9 cellular contexts compared by ENCODE assay signal in the genomic region with DNA sequence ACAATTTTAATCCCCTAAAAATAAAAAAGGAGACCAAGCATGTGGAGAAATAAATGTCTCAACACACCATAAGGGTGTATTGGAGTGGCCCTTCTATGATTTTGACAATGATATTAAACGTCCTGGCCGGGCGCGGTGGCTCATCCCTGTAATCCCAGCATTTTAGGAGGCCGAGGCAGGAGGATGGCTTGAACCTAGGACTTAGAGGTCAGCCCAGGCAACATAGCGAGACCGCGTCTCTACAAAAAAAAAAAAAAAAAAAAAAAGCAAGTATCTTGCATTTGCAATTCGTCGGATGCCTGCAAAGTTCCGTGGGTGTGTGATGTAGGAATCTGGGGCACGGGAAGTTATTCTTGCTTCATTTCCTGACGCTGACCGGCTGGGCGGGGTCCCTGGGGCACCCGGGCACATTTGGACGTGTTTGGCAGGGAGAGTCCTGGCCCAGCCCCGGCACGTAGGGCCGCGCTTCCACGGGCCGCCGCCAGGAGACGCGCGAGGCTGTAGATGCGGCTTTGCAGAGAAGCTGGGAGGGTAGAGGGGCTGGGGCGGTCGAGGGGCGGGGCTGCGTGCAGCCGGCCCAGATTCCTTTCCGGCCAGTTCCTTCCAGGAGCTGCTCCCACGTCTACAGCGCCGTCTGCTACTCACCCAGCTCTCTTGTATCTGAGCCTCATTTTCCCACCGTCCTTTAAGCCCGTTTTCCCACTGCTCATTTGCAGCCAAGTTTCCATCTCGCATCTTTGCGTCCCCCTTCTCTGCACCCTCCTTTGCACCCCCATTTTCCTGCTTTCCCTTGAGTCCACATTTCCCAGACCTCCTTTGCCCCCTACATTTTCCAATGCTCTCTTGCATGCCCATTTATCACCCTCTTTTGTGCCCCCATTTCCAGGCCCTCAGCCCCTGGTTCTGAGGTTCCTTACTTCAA. TPM values are rescaled to one million over a fixed set of nuclear protein-coding genes. Genes with fewer than 3 reads are reported as not detected.
DNase-seq lines count a peak whose midpoint lies in the region; ATAC-seq and TF ChIP-seq lines count a peak whose summit lies in the region.
"Had no signal": no experiment of that assay in that cellular context is flagged by ENCODE, and none has a peak within 500 bp of the region (broad histone marks: within the 10 kb centered on the region; RNA-seq: fewer than 3 reads in every experiment).

No MANE protein-coding gene starts in this region.

- H4K20me1 ChIP-seq in mammary epithelial cell (ENCODE audit: insufficient read depth, low read length): no peaks in the 10 kb centered on the region

- in situ Hi-C loops in mammary epithelial cell (cut with MboI; ENCODE audit: low sequenced_read_pairs in 2 of 2): loop anchor here in 1 of 2 donors (25.0 kb wide), 1 partner anchor 194 kb away; a partner anchor contains a TSS

- no TSS peak for BruUV-seq in mammary epithelial cell (replicated peaks; lab: Mats Ljungman, UMichigan)

- no peak for ATAC-seq in GM21515 (IDR thresholded peaks at IDR 0.05; ENCODE audit: unreplicated experiment)

- TF ChIP-seq CTCF in HFFc6 (IDR thresholded peaks at IDR 0.05): peak; percentile 98
- peak; percentile 94 for TF ChIP-seq CTCF in WERI-Rb-1 (IDR thresholded peaks at IDR 0.05; ENCODE audit: low read depth, low read length)
- peak; percentile 88 to 99 for TF ChIP-seq CTCF in mammary epithelial cell (conservative IDR thresholded peaks at IDR 0.05 in 1 of 2, IDR thresholded peaks at IDR 0.05 in 1 of 2; ENCODE audit: extremely low read depth in 1 of 2, insufficient read depth in 1 of 2, low read depth in 1 of 2, low read length in 2 of 2)

- peak overlapping the region; percentile 59 for H3K4me2 ChIP-seq in mammary epithelial cell (ENCODE audit: insufficient read depth, low read depth, low read length)

- WGBS in mammary epithelial cell (ENCODE audit: low coverage, missing lambda C conversion rate): 6% methylated on average over 20 of the region's 41 CpGs

- H3K4me3 Mint-ChIP-seq in HFFc6: peak overlapping the region; percentile 85

- H3K9me3 ChIP-seq in WERI-Rb-1 (ENCODE audit: severe bottlenecking): no peaks in the 10 kb centered on the region
- H3K9me3 ChIP-seq in mammary epithelial cell (replicated peaks; ENCODE audit: insufficient read depth, low read length): no peaks in the 10 kb centered on the region

- no peaks in the 10 kb centered on the region for H3K36me3 Mint-ChIP-seq in HFFc6 (ENCODE audit: low read depth)
- H3K36me3 Mint-ChIP-seq: IgD-negative memory B cell had no signal

- intact Hi-C loops in mammary epithelial cell (cut with micrococcal nuclease): loop anchor here (1.0 to 5.0 kb wide), 8 partner anchors 45 to 294 kb away; a partner anchor contains a TSS

- peaks cover 18% of the 10 kb centered on the region for H3K4me1 Mint-ChIP-seq in HFFc6 (ENCODE audit: low read depth)

- H2AFZ ChIP-seq in mammary epithelial cell (ENCODE audit: low read depth, low read length): peak overlapping the region; percentile 66

- H3K9ac ChIP-seq in mammary epithelial cell (ENCODE audit: insufficient read depth, low read length): no peak overlapping the region

- H3K36me3 ChIP-seq in WERI-Rb-1: no peaks in the 10 kb centered on the region
- no peaks in the 10 kb centered on the region for H3K36me3 ChIP-seq in mammary epithelial cell (ENCODE audit: insufficient read depth, low read length)

- dilution Hi-C loops in mammary epithelial cell (cut with HindIII; ENCODE audit: low sequenced_read_pairs): no loop called here

- DNase-seq in CD1c-positive myeloid dendritic cell (ENCODE audit: extremely low spot score) (peak; percentile 98), HFFc6 (peak; percentile 88), NCI-H2196 treated with DMSO at 0.1 percent for 48 hours (lab: John Stamatoyannopoulos, UW; ENCODE audit: unreplicated experiment) (peak; percentile 85), WERI-Rb-1 (peak; percentile 95), mammary epithelial cell (peak; percentile 93), inferior parietal cortex (ENCODE audit: extremely low spot score) (peak; percentile 87), smooth muscle cell of the brain vasculature (ENCODE audit: low read depth, low spot score) (peak; percentile 58)

- H3K4me1 ChIP-seq in mammary epithelial cell (ENCODE audit: insufficient read depth, low read length): peaks cover 7% of the 10 kb centered on the region

- peaks cover 2% of the 10 kb centered on the region; the same call in 1 of the 2 replicates for H3K27me3 Mint-ChIP-seq in HFFc6 (ENCODE audit: insufficient read depth)

- peak overlapping the region; percentile 29 for H3K4me3 ChIP-seq in WERI-Rb-1 (ENCODE audit: low read depth, low read length)
- peak overlapping the region in 2 of 3 experiments; percentile 33 for H3K4me3 ChIP-seq in mammary epithelial cell (replicated peaks in 1 of 3; ENCODE audit: insufficient read depth in 1 of 3, low read depth in 2 of 3, low read length in 3 of 3)

- H3K27ac ChIP-seq in WERI-Rb-1 (peak overlapping the region; percentile 27; the same call in 1 of the 2 replicates), mammary epithelial cell (ENCODE audit: insufficient read depth, low read depth, low read length) (peak overlapping the region; percentile 38)

- H3K27ac Mint-ChIP-seq in HFFc6: peak overlapping the region; percentile 76
- H3K27ac Mint-ChIP-seq: IgD-negative memory B cell had no signal

- H3K9me3 Mint-ChIP-seq in HFFc6: no peaks in the 10 kb centered on the region
- H3K9me3 Mint-ChIP-seq: IgD-negative memory B cell had no signal

- no peaks in the 10 kb centered on the region for H3K27me3 ChIP-seq in WERI-Rb-1 (ENCODE audit: insufficient read depth, low read depth, severe bottlenecking)
- no peaks in the 10 kb centered on the region for H3K27me3 ChIP-seq in mammary epithelial cell (ENCODE audit: insufficient read depth, low read length)

- CTCF ChIA-PET in mammary epithelial cell (lab: Charles Lee; ENCODE audit: low non-redundant PET): interaction anchor here (0.5 to 1.0 kb wide), 5 partner anchors 81 to 235 kb away, joined by 3 to 28 read pairs (median 6); a partner anchor contains a TSS

- no peaks in the 10 kb centered on the region for H3K79me2 ChIP-seq in mammary epithelial cell (ENCODE audit: insufficient read depth, low read length)

RNA-seq across cellular contexts. Expression of a gene that starts 2.2 kb away (rescaled TPM):
- total RNA-seq in HFFc6 (2021; fragmentation: NEBNext Ultra II Directional; extraction: Animal tissue kit (Norgen Biotek cat#: 25700)): not detected
- not detected for total RNA-seq in mammary epithelial cell
- polyA plus RNA-seq in mammary epithelial cell: not detected
- polyA minus RNA-seq in mammary epithelial cell: not detected
- polyA plus RNA-seq: IgD-negative memory B cell had no signal

RNA-seq across cellular contexts. Expression of a gene that starts 31.4 kb away (rescaled TPM):
- total RNA-seq in HFFc6 (2021; fragmentation: NEBNext Ultra II Directional; extraction: Animal tissue kit (Norgen Biotek cat#: 25700)): 10 to 100 TPM; 20.7 to 32.2 (median 22.9) TPM
- 10 to 100 TPM; 22.0 to 53.6 TPM for total RNA-seq in mammary epithelial cell
- polyA plus RNA-seq in mammary epithelial cell: 13.5 TPM
- polyA minus RNA-seq in mammary epithelial cell: 31.1 TPM

RNA-seq across cellular contexts. Expression of a gene that starts 45.7 kb away (rescaled TPM):
- total RNA-seq in HFFc6 (2021; fragmentation: NEBNext Ultra II Directional; extraction: Animal tissue kit (Norgen Biotek cat#: 25700)): 10 to 100 TPM in 2 of 6 experiments, 1 to 10 TPM in 4; 6.7 to 11.1 (median 8.7) TPM
- 10 to 100 TPM; 27.8 to 50.2 TPM for total RNA-seq in mammary epithelial cell
- polyA plus RNA-seq in mammary epithelial cell: 69.1 TPM
- polyA minus RNA-seq in mammary epithelial cell: 194 TPM

RNA-seq across cellular contexts. Expression of a gene that starts 52.3 kb away (rescaled TPM):
- 10 to 100 TPM; 36.9 to 51.8 (median 46.5) TPM for total RNA-seq in HFFc6 (2021; fragmentation: NEBNext Ultra II Directional; extraction: Animal tissue kit (Norgen Biotek cat#: 25700))
- 10 to 100 TPM; 57.5 to 72.0 TPM for total RNA-seq in mammary epithelial cell
- 130 TPM for polyA plus RNA-seq in mammary epithelial cell
- polyA minus RNA-seq in mammary epithelial cell: 73.8 TPM

RNA-seq across cellular contexts. Expression of a gene that starts 52.6 kb away (rescaled TPM):
- 10 to 100 TPM in 4 of 6 experiments, 1 to 10 TPM in 2; 7.7 to 11.8 (median 10.4) TPM for total RNA-seq in HFFc6 (2021; fragmentation: NEBNext Ultra II Directional; extraction: Animal tissue kit (Norgen Biotek cat#: 25700))
- total RNA-seq in mammary epithelial cell: 10 to 100 TPM in 1 of 2 donors, 1 to 10 TPM in 1; 4.0 to 10.9 TPM
- polyA plus RNA-seq in mammary epithelial cell: 6.0 TPM
- polyA minus RNA-seq in mammary epithelial cell: not detected
